In the genomic region with DNA sequence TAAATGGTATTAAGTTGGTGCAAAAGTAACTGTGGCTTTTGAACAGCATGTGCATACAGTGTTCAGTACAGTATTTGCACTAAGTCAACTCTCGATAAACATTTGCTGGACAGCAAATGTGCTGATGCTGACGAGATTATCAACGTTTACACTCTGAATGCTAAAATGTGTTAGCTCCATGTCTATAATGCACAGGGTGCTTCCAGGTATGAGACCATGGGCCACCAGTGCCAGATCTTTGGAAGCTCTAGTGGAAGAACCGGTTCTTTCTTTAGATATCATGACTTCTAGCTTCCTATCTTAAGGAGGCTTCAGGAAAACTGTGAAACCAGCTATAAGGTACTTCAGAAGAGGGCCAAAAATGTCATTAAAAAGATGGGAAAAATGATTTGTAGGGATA, we compare ENCODE assay signal across 1 cellular context.
TF ChIP-seq lines count a peak whose summit lies in the region.

No MANE protein-coding gene starts in this region.

TF ChIP-seq in SK-N-SH, 30 proteins besides CTCF, POLR2A, EP300 and RAD21 (continued from another document):
- TF ChIP-seq, protein P1, sequence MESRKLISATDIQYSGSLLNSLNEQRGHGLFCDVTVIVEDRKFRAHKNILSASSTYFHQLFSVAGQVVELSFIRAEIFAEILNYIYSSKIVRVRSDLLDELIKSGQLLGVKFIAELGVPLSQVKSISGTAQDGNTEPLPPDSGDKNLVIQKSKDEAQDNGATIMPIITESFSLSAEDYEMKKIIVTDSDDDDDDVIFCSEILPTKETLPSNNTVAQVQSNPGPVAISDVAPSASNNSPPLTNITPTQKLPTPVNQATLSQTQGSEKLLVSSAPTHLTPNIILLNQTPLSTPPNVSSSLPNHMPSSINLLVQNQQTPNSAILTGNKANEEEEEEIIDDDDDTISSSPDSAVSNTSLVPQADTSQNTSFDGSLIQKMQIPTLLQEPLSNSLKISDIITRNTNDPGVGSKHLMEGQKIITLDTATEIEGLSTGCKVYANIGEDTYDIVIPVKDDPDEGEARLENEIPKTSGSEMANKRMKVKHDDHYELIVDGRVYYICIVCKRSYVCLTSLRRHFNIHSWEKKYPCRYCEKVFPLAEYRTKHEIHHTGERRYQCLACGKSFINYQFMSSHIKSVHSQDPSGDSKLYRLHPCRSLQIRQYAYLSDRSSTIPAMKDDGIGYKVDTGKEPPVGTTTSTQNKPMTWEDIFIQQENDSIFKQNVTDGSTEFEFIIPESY (IDR thresholded peaks at IDR 0.05; ENCODE audit: borderline replicate concordance, low read depth), result no peak
- TF ChIP-seq TCF12 (IDR thresholded peaks at IDR 0.05) (no peak), MXI1 (IDR thresholded peaks at IDR 0.05; ENCODE audit: low read depth, low read length) (no peak), TAF1 (IDR thresholded peaks at IDR 0.05; ENCODE audit: borderline replicate concordance, low read depth, low read length) (no peak), NRF1 (IDR thresholded peaks at IDR 0.05; ENCODE audit: low read depth, low read length) (no peak), CHD2 (IDR thresholded peaks at IDR 0.05; ENCODE audit: low read length, partially characterized antibody) (no peak)
